Comparison of ENCODE assay signal across 20 cellular contexts in the genomic region with DNA sequence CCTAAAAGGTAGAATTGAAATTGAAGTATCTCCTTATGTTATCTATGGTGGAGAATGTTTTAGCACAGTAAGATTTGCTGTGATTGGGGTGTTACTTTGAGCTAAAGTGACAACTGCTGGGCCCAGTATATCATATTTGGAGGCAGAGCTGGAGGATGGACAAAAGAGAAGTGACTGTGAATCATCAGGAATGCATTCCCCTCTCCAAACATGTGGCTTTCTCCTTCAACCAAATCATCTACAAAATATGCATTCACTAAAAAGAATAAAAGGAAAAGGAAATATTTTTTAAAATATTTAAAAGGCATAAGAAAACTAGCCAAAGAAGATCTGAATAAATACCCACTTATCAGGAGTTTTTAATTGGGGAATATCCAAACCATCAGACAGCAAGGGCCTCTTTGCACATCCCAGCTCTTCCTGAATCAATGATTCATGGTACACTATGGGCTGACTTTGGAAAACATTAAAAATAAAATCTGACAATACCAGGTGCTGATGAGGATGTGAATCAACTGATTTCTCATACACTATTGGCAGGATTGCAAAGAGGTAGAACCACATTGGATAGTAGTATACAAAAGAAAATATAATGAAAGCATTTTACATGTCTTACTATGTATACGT.
DNase-seq lines count a peak whose midpoint lies in the region; ATAC-seq, FAIRE-seq and TF ChIP-seq lines count a peak whose summit lies in the region.
"Had no signal": no experiment of that assay in that cellular context is flagged by ENCODE, and none has a peak within 500 bp of the region (broad histone marks: within the 10 kb centered on the region; RNA-seq: fewer than 3 reads in every experiment).

No MANE protein-coding gene starts in this region.

- H3K14ac ChIP-seq in mesenchymal stem cell (ENCODE audit: low read length in 2 of 2) = no peak overlapping the region

- H3K9ac ChIP-seq in mesenchymal stem cell (ENCODE audit: low read length) = no peak overlapping the region
- no peak overlapping the region for H3K9ac ChIP-seq in endodermal cell (ENCODE audit: extremely low read depth, low read length, poor library complexity, severe bottlenecking)
- H3K9ac ChIP-seq: BLaER1 treated with 17β-estradiol and CSF1 and Interleukin-3, amounts not matched to agents 10 nM and 100 nM had no signal

- peaks cover 7% of the 10 kb centered on the region for H3K4me1 Mint-ChIP-seq in endodermal cell
- H3K4me1 Mint-ChIP-seq: activated naive CD8-positive, alpha-beta T cell treated with anti-CD3 and anti-CD28 coated beads, Interleukin-2, amount 50 U/mL, for 24 hours; stimulated activated effector memory CD8-positive, alpha-beta T cell treated with anti-CD3 and anti-CD28 coated beads, Interleukin-12 subunit alpha, Interleukin-12 subunit beta, amount 100 ng/mL, for 72 hours had no signal

- no peak overlapping the region for H2AFZ ChIP-seq in mesenchymal stem cell (ENCODE audit: low read depth, low read length)

- no peak for TF ChIP-seq EP300 in sigmoid colon (IDR thresholded peaks at IDR 0.05)

- no peaks in the 10 kb centered on the region for H3K36me3 Mint-ChIP-seq in endodermal cell (ENCODE audit: low read depth)
- H3K36me3 Mint-ChIP-seq: stimulated activated effector memory CD8-positive, alpha-beta T cell treated with anti-CD3 and anti-CD28 coated beads, Interleukin-12 subunit alpha, Interleukin-12 subunit beta, amount 100 ng/mL, for 72 hours; type B pancreatic cell had no signal

- no peaks in the 10 kb centered on the region for H3K4me1 ChIP-seq in mesenchymal stem cell (ENCODE audit: control insufficient read depth, insufficient read depth, low read depth, low read length)
- peaks cover 0 to 3% (median 0%) of the 10 kb centered on the region in 4 donors for H3K4me1 ChIP-seq in sigmoid colon
- no peaks in the 10 kb centered on the region for H3K4me1 ChIP-seq in aorta (ENCODE audit: control insufficient read depth in 1 of 2, insufficient read depth in 2 of 2, low read length in 2 of 2)
- H3K4me1 ChIP-seq in endodermal cell (ENCODE audit: control insufficient read depth, insufficient read depth, low read length) = no peaks in the 10 kb centered on the region
- H3K4me1 ChIP-seq: BLaER1 treated with 17β-estradiol and CSF1 and Interleukin-3, amounts not matched to agents 10 nM and 100 nM had no signal

- in situ Hi-C loops in Caki2 (cut with HindIII; ENCODE audit: low pct_unique_long_range_greater_than_20kb, low sequenced_read_pairs) = no loop called here

- DNase-seq in Caki2 (ENCODE audit: low read depth) = peak; percentile 2
- DNase-seq in RCC 7860 (ENCODE audit: low spot score) = peak; percentile 8
- peak; percentile 77 for DNase-seq in dedifferentiated amniotic fluid mesenchymal stem cell (ENCODE audit: extremely low spot score)
- peak; percentile 22 for DNase-seq in mesenchymal stem cell
- DNase-seq in NCI-H1048 (lab: John Stamatoyannopoulos, UW) = no peak
- no peak for DNase-seq in sigmoid colon
- DNase-seq in aorta = no peak
- no peak for DNase-seq in endodermal cell
- DNase-seq: activated naive CD8-positive, alpha-beta T cell treated with anti-CD3 and anti-CD28 coated beads, Interleukin-2, amount 50 U/mL, for 24 hours; activated T-cell treated with anti-CD3 and anti-CD28 coated beads, Interleukin-2, amount 50 U/mL, for 1 hour; DND-41; islet precursor cell; NCI-H526; stimulated activated CD4-positive, alpha-beta T cell treated with anti-CD3 and anti-CD28 coated beads, Interleukin-4, amount 100 ng/mL, for 1 hour had no signal

- peak overlapping the region; percentile 86 for H3K27ac ChIP-seq in mesenchymal stem cell (ENCODE audit: low read length, poor library complexity, severe bottlenecking)
- no peak overlapping the region for H3K27ac ChIP-seq in sigmoid colon
- H3K27ac ChIP-seq in aorta (ENCODE audit: low read depth in 1 of 2, low read length in 2 of 2) = no peak overlapping the region
- no peak overlapping the region for H3K27ac ChIP-seq in endodermal cell (ENCODE audit: low read depth, low read length)
- H3K27ac ChIP-seq: BLaER1 treated with 17β-estradiol and CSF1 and Interleukin-3, amounts not matched to agents 10 nM and 100 nM had no signal

- H3K4me2 ChIP-seq in mesenchymal stem cell (ENCODE audit: low read length, poor library complexity, severe bottlenecking) = no peak overlapping the region
- H3K4me2 ChIP-seq: BLaER1 treated with 17β-estradiol and CSF1 and Interleukin-3, amounts not matched to agents 10 nM and 100 nM had no signal

- H2AK5ac ChIP-seq in mesenchymal stem cell (ENCODE audit: low read length, severe bottlenecking) = no peak overlapping the region

- 82% methylated on average over 1 of the region's 1 CpG for WGBS in mesenchymal stem cell
- WGBS in sigmoid colon, 2 donors = 93 to 97% methylated on average over 1 of the region's 1 CpG
- 92 to 93% methylated on average over 1 of the region's 1 CpG for WGBS in aorta, 2 donors
- 100% methylated on average over 1 of the region's 1 CpG; no CpG with 5 or more reads in 1 of the 2 experiments for WGBS in endodermal cell (ENCODE audit: insufficient coverage in 1 of 2, insufficient read length in 1 of 2), 2 experiments

- no peak overlapping the region for H3K23ac ChIP-seq in mesenchymal stem cell (ENCODE audit: low read length in 2 of 2)

- H2BK5ac ChIP-seq in mesenchymal stem cell (ENCODE audit: low read depth, low read length, poor library complexity, severe bottlenecking) = no peak overlapping the region

- no peak overlapping the region for H3K4me3 Mint-ChIP-seq in endodermal cell
- H3K4me3 Mint-ChIP-seq: activated naive CD8-positive, alpha-beta T cell treated with anti-CD3 and anti-CD28 coated beads, Interleukin-2, amount 50 U/mL, for 24 hours; dendritic cell treated with granulocyte-macrophage colony-stimulating factor and Interleukin-4, amounts not matched to agents 40 ng/mL and 50 ng/mL, for 4 days; stimulated activated effector memory CD8-positive, alpha-beta T cell treated with anti-CD3 and anti-CD28 coated beads, Interleukin-12 subunit alpha, Interleukin-12 subunit beta, amount 100 ng/mL, for 72 hours; T-helper 1 cell treated with Interleukin-12 subunit alpha and Interleukin-12 subunit beta and Interleukin-4 antibody, amounts not matched to agents 30 μg/mL and 1 μg/mL, for 36 hours; type B pancreatic cell had no signal

- TF ChIP-seq POLR2A in sigmoid colon (IDR thresholded peaks at IDR 0.05) = no peak

- H3K27me3 ChIP-seq in mesenchymal stem cell (ENCODE audit: control insufficient read depth in 1 of 2, insufficient read depth in 1 of 2, low read length in 2 of 2) (no peaks in the 10 kb centered on the region), sigmoid colon (no peaks in the 10 kb centered on the region), aorta (ENCODE audit: control insufficient read depth in 1 of 2, insufficient read depth in 2 of 2, low read length in 1 of 2) (no peaks in the 10 kb centered on the region), endodermal cell (ENCODE audit: control insufficient read depth, insufficient read depth, low read length, poor library complexity, severe bottlenecking) (no peaks in the 10 kb centered on the region)
- H3K27me3 ChIP-seq: BLaER1 treated with 17β-estradiol and CSF1 and Interleukin-3, amounts not matched to agents 10 nM and 100 nM had no signal

- no peak for ATAC-seq in aorta (ENCODE audit: low FRiP score)
- ATAC-seq: activated naive CD8-positive, alpha-beta T cell treated with anti-CD3 and anti-CD28 coated beads, Interleukin-2, amount 50 U/mL, for 24 hours; stimulated activated effector memory CD8-positive, alpha-beta T cell treated with anti-CD3 and anti-CD28 coated beads, Interleukin-12 subunit alpha, Interleukin-12 subunit beta, amount 100 ng/mL, for 72 hours had no signal

- no peaks in the 10 kb centered on the region for H3K36me3 ChIP-seq in mesenchymal stem cell (ENCODE audit: control insufficient read depth in 1 of 2, insufficient read depth in 2 of 2, low read depth in 1 of 2, low read length in 2 of 2)
- no peaks in the 10 kb centered on the region for H3K36me3 ChIP-seq in sigmoid colon
- H3K36me3 ChIP-seq in aorta (ENCODE audit: control insufficient read depth in 1 of 2, insufficient read depth in 2 of 2, low read length in 1 of 2) = no peaks in the 10 kb centered on the region
- H3K36me3 ChIP-seq in endodermal cell (ENCODE audit: control insufficient read depth, insufficient read depth, low read length) = no peaks in the 10 kb centered on the region
- H3K36me3 ChIP-seq: BLaER1 treated with 17β-estradiol and CSF1 and Interleukin-3, amounts not matched to agents 10 nM and 100 nM had no signal

- TF ChIP-seq CTCF in sigmoid colon (IDR thresholded peaks at IDR 0.05) (no peak), endodermal cell (conservative IDR thresholded peaks at IDR 0.05) (no peak)

- H4K91ac ChIP-seq in mesenchymal stem cell (ENCODE audit: low read length) = no peak overlapping the region

- intact Hi-C loops in sigmoid colon (cut with DNase I) (no loop called here), aorta (cut with DNase I) (no loop called here)

- no peak overlapping the region for H3K27ac Mint-ChIP-seq in endodermal cell
- H3K27ac Mint-ChIP-seq: activated naive CD8-positive, alpha-beta T cell treated with anti-CD3 and anti-CD28 coated beads, Interleukin-2, amount 50 U/mL, for 24 hours; dendritic cell treated with granulocyte-macrophage colony-stimulating factor and Interleukin-4, amounts not matched to agents 40 ng/mL and 50 ng/mL, for 4 days; stimulated activated effector memory CD8-positive, alpha-beta T cell treated with anti-CD3 and anti-CD28 coated beads, Interleukin-12 subunit alpha, Interleukin-12 subunit beta, amount 100 ng/mL, for 72 hours; T-helper 1 cell treated with Interleukin-12 subunit alpha and Interleukin-12 subunit beta and Interleukin-4 antibody, amounts not matched to agents 30 μg/mL and 1 μg/mL, for 36 hours; type B pancreatic cell had no signal

- no peaks in the 10 kb centered on the region for H3K9me3 Mint-ChIP-seq in endodermal cell
- H3K9me3 Mint-ChIP-seq: activated naive CD8-positive, alpha-beta T cell treated with anti-CD3 and anti-CD28 coated beads, Interleukin-2, amount 50 U/mL, for 24 hours; dendritic cell treated with granulocyte-macrophage colony-stimulating factor and Interleukin-4, amounts not matched to agents 40 ng/mL and 50 ng/mL, for 4 days; stimulated activated effector memory CD8-positive, alpha-beta T cell treated with anti-CD3 and anti-CD28 coated beads, Interleukin-12 subunit alpha, Interleukin-12 subunit beta, amount 100 ng/mL, for 72 hours; T-helper 1 cell treated with Interleukin-12 subunit alpha and Interleukin-12 subunit beta and Interleukin-4 antibody, amounts not matched to agents 30 μg/mL and 1 μg/mL, for 36 hours; type B pancreatic cell had no signal

- H2BK120ac ChIP-seq in mesenchymal stem cell (ENCODE audit: low read depth, low read length) = no peak overlapping the region

- no peaks in the 10 kb centered on the region for H3K9me3 ChIP-seq in mesenchymal stem cell (ENCODE audit: control insufficient read depth, low read length)
- H3K9me3 ChIP-seq in sigmoid colon = no peaks in the 10 kb centered on the region
- H3K9me3 ChIP-seq in aorta (ENCODE audit: control insufficient read depth, low read length) = no peaks in the 10 kb centered on the region
- no peaks in the 10 kb centered on the region for H3K9me3 ChIP-seq in endodermal cell (ENCODE audit: control insufficient read depth, low read length)

- H2BK12ac ChIP-seq in mesenchymal stem cell (ENCODE audit: low read length in 2 of 2) = no peak overlapping the region

- no peak overlapping the region for H3K18ac ChIP-seq in mesenchymal stem cell (ENCODE audit: low read depth in 1 of 2, low read length in 2 of 2)

- no peak overlapping the region for H3K4ac ChIP-seq in mesenchymal stem cell (ENCODE audit: low read depth in 1 of 2, low read length in 2 of 2)

- no peak overlapping the region for H4K8ac ChIP-seq in mesenchymal stem cell (ENCODE audit: low read length)

- no peaks in the 10 kb centered on the region for H3K79me1 ChIP-seq in mesenchymal stem cell (replicated peaks; ENCODE audit: low read length, poor library complexity, severe bottlenecking)

- H3K27me3 Mint-ChIP-seq in endodermal cell (ENCODE audit: insufficient read depth) = no peaks in the 10 kb centered on the region
- H3K27me3 Mint-ChIP-seq: activated naive CD8-positive, alpha-beta T cell treated with anti-CD3 and anti-CD28 coated beads, Interleukin-2, amount 50 U/mL, for 24 hours; dendritic cell treated with granulocyte-macrophage colony-stimulating factor and Interleukin-4, amounts not matched to agents 40 ng/mL and 50 ng/mL, for 4 days had no signal

- H3K4me3 ChIP-seq in mesenchymal stem cell (ENCODE audit: insufficient read depth in 1 of 2, low read depth in 1 of 2, low read length in 2 of 2) (no peak overlapping the region), sigmoid colon (no peak overlapping the region), aorta (ENCODE audit: low read length in 2 of 2) (no peak overlapping the region), endodermal cell (ENCODE audit: low read length) (no peak overlapping the region)
- H3K4me3 ChIP-seq: BLaER1 treated with 17β-estradiol and CSF1 and Interleukin-3, amounts not matched to agents 10 nM and 100 nM had no signal

- no peak overlapping the region for H2BK15ac ChIP-seq in mesenchymal stem cell (ENCODE audit: low read depth, poor library complexity, severe bottlenecking)

- FAIRE-seq in RCC 7860 (lab: Jason Lieb, UNC) = no peak
- FAIRE-seq: GM12891 had no signal

Comparison
In these comparisons a context has a peak if more than half of its experiments do, and no peak if none do; other contexts are left out.
1. DNase-seq: peak in Caki2 (single experiment), RCC 7860 (single experiment), dedifferentiated amniotic fluid mesenchymal stem cell (single experiment) and mesenchymal stem cell (single experiment); none in NCI-H1048 (single experiment), sigmoid colon (single experiment), aorta (0 of 2) and endodermal cell (single experiment).